Comparison of ENCODE assay signal across 8 cellular contexts in genomic region chr10:3779146-3779707, GRCh38. TPM values are rescaled to one million over a fixed set of nuclear protein-coding genes. Genes with fewer than 3 reads are reported as not detected.
DNase-seq lines count a peak whose midpoint lies in the region; ATAC-seq and TF ChIP-seq lines count a peak whose summit lies in the region.

No MANE protein-coding gene starts in this region.

- peaks cover 93% of the 10 kb centered on the region for H3K4me1 ChIP-seq in left ventricle myocardium inferior
- H3K4me1 ChIP-seq in lung (ENCODE audit: control insufficient read depth in 2 of 2, insufficient read depth in 2 of 2, low read length in 2 of 2): peaks cover 16 to 18% of the 10 kb centered on the region in 2 donors
- H3K4me1 ChIP-seq in uterus: peaks cover 5 to 12% of the 10 kb centered on the region in 2 donors

- H3K36me3 ChIP-seq in left ventricle myocardium inferior (peaks cover 66% of the 10 kb centered on the region), lung (ENCODE audit: control insufficient read depth in 2 of 2, insufficient read depth in 2 of 2, low read length in 2 of 2) (peaks cover 33 to 35% of the 10 kb centered on the region in 2 donors), uterus (no peaks in the 10 kb centered on the region)

- no peak for TF ChIP-seq POLR2A in uterus (IDR thresholded peaks at IDR 0.05)

- ATAC-seq in left ventricle myocardium superior (no peak), lung (ENCODE audit: insufficient read depth, low FRiP score) (no peak), HG03565 (IDR thresholded peaks at IDR 0.05; ENCODE audit: unreplicated experiment) (no peak)

- DNase-seq in left ventricle myocardium inferior (no peak), left ventricle myocardium superior (no peak), cerebellar cortex (ENCODE audit: low spot score) (peak; percentile 12), lung (ENCODE audit: low spot score) (no peak), uterus (no peak), NOMO-1 (lab: John Stamatoyannopoulos, UW; ENCODE audit: unreplicated experiment in 2 of 2) (no peak)
- no peak for DNase-seq in activated CD4-positive, alpha-beta T cell treated with anti-CD3 and anti-CD28 coated beads for 1 hour

- H3K4me3 ChIP-seq in left ventricle myocardium inferior (peak overlapping the region; percentile 87), lung (peak overlapping the region; percentile 0), uterus (peak overlapping the region; percentile 86 to 93)

- H3K27ac ChIP-seq in left ventricle myocardium inferior (replicated peaks) (peak overlapping the region; percentile 99), lung (ENCODE audit: low read depth in 1 of 2, low read length in 1 of 2) (peak overlapping the region; percentile 73 to 100), uterus (peak overlapping the region; percentile 99 to 100)

- WGBS in lung, 2 donors: 78 to 88% methylated on average over 14 of the region's 14 CpGs

- H3K9me3 ChIP-seq in left ventricle myocardium inferior (replicated peaks): no peaks in the 10 kb centered on the region
- peaks cover 0 to 2% of the 10 kb centered on the region in 2 donors for H3K9me3 ChIP-seq in lung (ENCODE audit: control insufficient read depth in 2 of 2, insufficient read depth in 1 of 2, low read length in 1 of 2)
- H3K9me3 ChIP-seq in uterus: no peaks in the 10 kb centered on the region

- H3K27me3 ChIP-seq in left ventricle myocardium inferior (ENCODE audit: low read depth): no peaks in the 10 kb centered on the region
- no peaks in the 10 kb centered on the region for H3K27me3 ChIP-seq in lung (ENCODE audit: control insufficient read depth, insufficient read depth)
- no peaks in the 10 kb centered on the region for H3K27me3 ChIP-seq in uterus

- no peak for TF ChIP-seq CTCF in left ventricle myocardium inferior (IDR thresholded peaks at IDR 0.05; ENCODE audit: borderline replicate concordance)
- no peak for TF ChIP-seq CTCF in lung (IDR thresholded peaks at IDR 0.05; ENCODE audit: control extremely low read depth, extremely low read depth)
- no peak for TF ChIP-seq CTCF in uterus (IDR thresholded peaks at IDR 0.05)

- intact Hi-C loops in left ventricle myocardium inferior (cut with micrococcal nuclease) (no loop called here), left ventricle myocardium superior (cut with micrococcal nuclease) (loop anchor here (10.0 kb wide), 1 partner anchor 876 kb away; no protein-coding TSS in a partner anchor), uterus (cut with DNase I; ENCODE audit: low total_unique reads) (no loop called here)

RNA-seq across cellular contexts. Expression of gene KLF6, which starts 5.8 kb away (rescaled TPM):
- 43.8 TPM for total RNA-seq in left ventricle myocardium inferior
- total RNA-seq in left ventricle myocardium superior: 62.0 TPM
- total RNA-seq in lung: 100 to 1,000 TPM; 173 to 264 TPM
- polyA plus RNA-seq in lung: 100 to 1,000 TPM in 1 of 2 donors, 10 to 100 TPM in 1; 45.6 to 146 TPM
- total RNA-seq in uterus: 100 to 1,000 TPM in 2 of 4 donors, 10 to 100 TPM in 2; 47.9 to 128 (median 87.4) TPM

Comparison
In these comparisons a context has a peak if more than half of its experiments do, and no peak if none do; other contexts are left out.
1. H3K4me3 ChIP-seq: peak in every context shown above with its lines; median percentile 90 in uterus; 87 in left ventricle myocardium inferior; 0 in lung.